ENCODE assay signal across 1 cellular context in the genomic region with DNA sequence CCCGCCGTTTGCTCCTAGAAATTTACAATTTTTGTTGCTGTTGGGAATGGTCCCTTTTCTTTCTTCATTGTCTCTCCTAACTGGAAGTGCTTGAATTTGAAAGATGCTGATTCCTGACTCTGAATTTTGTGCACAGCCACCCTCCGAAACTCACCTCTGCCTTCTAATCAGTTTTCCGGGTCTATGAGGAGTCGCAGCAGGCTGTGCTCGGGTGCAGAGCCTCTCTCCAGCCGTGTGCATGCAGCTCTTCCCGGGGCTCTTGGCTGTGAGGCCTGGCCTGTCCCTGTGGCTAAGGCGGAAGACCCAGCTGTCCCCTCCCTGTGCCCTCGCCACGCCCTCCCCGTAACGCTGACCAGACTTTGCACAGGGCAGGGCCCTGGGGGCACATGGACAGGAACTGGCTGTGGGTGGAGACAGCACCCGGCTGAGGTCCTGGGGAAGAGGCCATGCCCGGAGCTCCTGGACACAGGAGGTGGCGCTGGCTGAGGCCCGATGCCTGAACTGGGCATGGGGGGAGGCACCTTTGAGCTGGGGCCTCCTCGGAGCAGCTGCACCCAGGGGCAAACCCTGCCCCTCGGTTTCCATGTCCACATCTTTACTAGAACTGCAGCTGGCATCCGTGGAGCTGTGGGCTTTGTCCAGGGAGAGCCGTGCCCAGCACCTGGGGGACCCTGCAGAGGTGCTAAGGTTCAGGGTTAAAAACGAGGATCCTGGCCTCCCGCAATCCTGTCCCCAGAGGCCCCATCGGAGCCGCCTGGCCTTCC.
A peak's percentile ranks its signal among the peaks of the same experiment; 100 is the strongest.
TF ChIP-seq lines count a peak whose summit lies in the region.

No MANE protein-coding gene starts in this region.

TF ChIP-seq in HepG2, 621 proteins besides CTCF, POLR2A, EP300 and RAD21 (continued from another document and continues in another):
- TF ChIP-seq, protein P1, sequence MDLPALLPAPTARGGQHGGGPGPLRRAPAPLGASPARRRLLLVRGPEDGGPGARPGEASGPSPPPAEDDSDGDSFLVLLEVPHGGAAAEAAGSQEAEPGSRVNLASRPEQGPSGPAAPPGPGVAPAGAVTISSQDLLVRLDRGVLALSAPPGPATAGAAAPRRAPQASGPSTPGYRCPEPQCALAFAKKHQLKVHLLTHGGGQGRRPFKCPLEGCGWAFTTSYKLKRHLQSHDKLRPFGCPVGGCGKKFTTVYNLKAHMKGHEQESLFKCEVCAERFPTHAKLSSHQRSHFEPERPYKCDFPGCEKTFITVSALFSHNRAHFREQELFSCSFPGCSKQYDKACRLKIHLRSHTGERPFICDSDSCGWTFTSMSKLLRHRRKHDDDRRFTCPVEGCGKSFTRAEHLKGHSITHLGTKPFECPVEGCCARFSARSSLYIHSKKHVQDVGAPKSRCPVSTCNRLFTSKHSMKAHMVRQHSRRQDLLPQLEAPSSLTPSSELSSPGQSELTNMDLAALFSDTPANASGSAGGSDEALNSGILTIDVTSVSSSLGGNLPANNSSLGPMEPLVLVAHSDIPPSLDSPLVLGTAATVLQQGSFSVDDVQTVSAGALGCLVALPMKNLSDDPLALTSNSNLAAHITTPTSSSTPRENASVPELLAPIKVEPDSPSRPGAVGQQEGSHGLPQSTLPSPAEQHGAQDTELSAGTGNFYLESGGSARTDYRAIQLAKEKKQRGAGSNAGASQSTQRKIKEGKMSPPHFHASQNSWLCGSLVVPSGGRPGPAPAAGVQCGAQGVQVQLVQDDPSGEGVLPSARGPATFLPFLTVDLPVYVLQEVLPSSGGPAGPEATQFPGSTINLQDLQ (CRISPR knock-in tag; IDR thresholded peaks at IDR 0.05) = no peak; the same call in 1 of the 2 replicates
- TF ChIP-seq, protein P2, sequence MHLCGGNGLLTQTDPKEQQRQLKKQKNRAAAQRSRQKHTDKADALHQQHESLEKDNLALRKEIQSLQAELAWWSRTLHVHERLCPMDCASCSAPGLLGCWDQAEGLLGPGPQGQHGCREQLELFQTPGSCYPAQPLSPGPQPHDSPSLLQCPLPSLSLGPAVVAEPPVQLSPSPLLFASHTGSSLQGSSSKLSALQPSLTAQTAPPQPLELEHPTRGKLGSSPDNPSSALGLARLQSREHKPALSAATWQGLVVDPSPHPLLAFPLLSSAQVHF (CRISPR knock-in tag; IDR thresholded peaks at IDR 0.05) = peak; percentile 74; the same call in 1 of the 2 replicates
- TF ChIP-seq HNF4A (CRISPR knock-in tag; IDR thresholded peaks at IDR 0.05) (peak; percentile 95), HNRNPLL (IDR thresholded peaks at IDR 0.05; ENCODE audit: low read depth, low read length, poor library complexity, severe bottlenecking) (peak; percentile 36), ZNF501 (CRISPR knock-in tag; IDR thresholded peaks at IDR 0.05) (peak; percentile 81), SALL1 (CRISPR knock-in tag; IDR thresholded peaks at IDR 0.05) (peak; percentile 92), GATA4 (IDR thresholded peaks at IDR 0.05; ENCODE audit: borderline replicate concordance, low read depth) (0 out of 2 replicates have a peak, but pooled peaks have one; percentile 68), ZNF101 (CRISPR knock-in tag; IDR thresholded peaks at IDR 0.05; ENCODE audit: borderline replicate concordance, low read depth) (no peak), ZNF75D (CRISPR knock-in tag; IDR thresholded peaks at IDR 0.05; ENCODE audit: borderline replicate concordance) (no peak), ZNF605 (CRISPR knock-in tag; IDR thresholded peaks at IDR 0.05) (peak; percentile 93), NR1H2 (CRISPR knock-in tag; IDR thresholded peaks at IDR 0.05; ENCODE audit: borderline replicate concordance, low read depth) (peak; percentile 53; the same call in 1 of the 2 replicates), GATAD2A (CRISPR knock-in tag; IDR thresholded peaks at IDR 0.05) (peak; percentile 88), MZF1 (CRISPR knock-in tag; IDR thresholded peaks at IDR 0.05; ENCODE audit: borderline replicate concordance) (no peak), CAMTA2 (CRISPR knock-in tag; IDR thresholded peaks at IDR 0.05; ENCODE audit: borderline replicate concordance) (peak; percentile 78; the same call in 1 of the 2 replicates), MBNL3 (CRISPR knock-in tag; conservative IDR thresholded peaks at IDR 0.05) (no peak), ZNF782 (CRISPR knock-in tag; IDR thresholded peaks at IDR 0.05; ENCODE audit: borderline replicate concordance) (peak; percentile 89), POGZ (CRISPR knock-in tag; IDR thresholded peaks at IDR 0.05) (peak; percentile 66), CC2D1A (CRISPR knock-in tag; IDR thresholded peaks at IDR 0.05) (no peak), ATF1 (CRISPR knock-in tag; IDR thresholded peaks at IDR 0.05) (no peak), ZNF350 (CRISPR knock-in tag; IDR thresholded peaks at IDR 0.05; ENCODE audit: borderline replicate concordance, low read depth) (peak; percentile 84), ZNF549 (CRISPR knock-in tag; IDR thresholded peaks at IDR 0.05) (0 out of 2 replicates have a peak, but pooled peaks have one; percentile 68), RARA (CRISPR knock-in tag; IDR thresholded peaks at IDR 0.05) (peak; percentile 91)
- TF ChIP-seq, protein P3, sequence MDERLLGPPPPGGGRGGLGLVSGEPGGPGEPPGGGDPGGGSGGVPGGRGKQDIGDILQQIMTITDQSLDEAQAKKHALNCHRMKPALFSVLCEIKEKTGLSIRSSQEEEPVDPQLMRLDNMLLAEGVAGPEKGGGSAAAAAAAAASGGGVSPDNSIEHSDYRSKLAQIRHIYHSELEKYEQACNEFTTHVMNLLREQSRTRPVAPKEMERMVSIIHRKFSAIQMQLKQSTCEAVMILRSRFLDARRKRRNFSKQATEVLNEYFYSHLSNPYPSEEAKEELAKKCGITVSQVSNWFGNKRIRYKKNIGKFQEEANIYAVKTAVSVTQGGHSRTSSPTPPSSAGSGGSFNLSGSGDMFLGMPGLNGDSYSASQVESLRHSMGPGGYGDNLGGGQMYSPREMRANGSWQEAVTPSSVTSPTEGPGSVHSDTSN (CRISPR knock-in tag; IDR thresholded peaks at IDR 0.05) = no peak
- TF ChIP-seq, protein P4, sequence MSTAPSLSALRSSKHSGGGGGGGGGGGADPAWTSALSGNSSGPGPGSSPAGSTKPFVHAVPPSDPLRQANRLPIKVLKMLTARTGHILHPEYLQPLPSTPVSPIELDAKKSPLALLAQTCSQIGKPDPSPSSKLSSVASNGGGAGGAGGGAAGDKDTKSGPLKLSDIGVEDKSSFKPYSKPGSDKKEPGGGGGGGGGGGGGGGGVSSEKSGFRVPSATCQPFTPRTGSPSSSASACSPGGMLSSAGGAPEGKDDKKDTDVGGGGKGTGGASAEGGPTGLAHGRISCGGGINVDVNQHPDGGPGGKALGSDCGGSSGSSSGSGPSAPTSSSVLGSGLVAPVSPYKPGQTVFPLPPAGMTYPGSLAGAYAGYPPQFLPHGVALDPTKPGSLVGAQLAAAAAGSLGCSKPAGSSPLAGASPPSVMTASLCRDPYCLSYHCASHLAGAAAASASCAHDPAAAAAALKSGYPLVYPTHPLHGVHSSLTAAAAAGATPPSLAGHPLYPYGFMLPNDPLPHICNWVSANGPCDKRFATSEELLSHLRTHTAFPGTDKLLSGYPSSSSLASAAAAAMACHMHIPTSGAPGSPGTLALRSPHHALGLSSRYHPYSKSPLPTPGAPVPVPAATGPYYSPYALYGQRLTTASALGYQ (CRISPR knock-in tag; IDR thresholded peaks at IDR 0.05) = peak; percentile 24; the same call in 1 of the 2 replicates
- TF ChIP-seq, protein P5, sequence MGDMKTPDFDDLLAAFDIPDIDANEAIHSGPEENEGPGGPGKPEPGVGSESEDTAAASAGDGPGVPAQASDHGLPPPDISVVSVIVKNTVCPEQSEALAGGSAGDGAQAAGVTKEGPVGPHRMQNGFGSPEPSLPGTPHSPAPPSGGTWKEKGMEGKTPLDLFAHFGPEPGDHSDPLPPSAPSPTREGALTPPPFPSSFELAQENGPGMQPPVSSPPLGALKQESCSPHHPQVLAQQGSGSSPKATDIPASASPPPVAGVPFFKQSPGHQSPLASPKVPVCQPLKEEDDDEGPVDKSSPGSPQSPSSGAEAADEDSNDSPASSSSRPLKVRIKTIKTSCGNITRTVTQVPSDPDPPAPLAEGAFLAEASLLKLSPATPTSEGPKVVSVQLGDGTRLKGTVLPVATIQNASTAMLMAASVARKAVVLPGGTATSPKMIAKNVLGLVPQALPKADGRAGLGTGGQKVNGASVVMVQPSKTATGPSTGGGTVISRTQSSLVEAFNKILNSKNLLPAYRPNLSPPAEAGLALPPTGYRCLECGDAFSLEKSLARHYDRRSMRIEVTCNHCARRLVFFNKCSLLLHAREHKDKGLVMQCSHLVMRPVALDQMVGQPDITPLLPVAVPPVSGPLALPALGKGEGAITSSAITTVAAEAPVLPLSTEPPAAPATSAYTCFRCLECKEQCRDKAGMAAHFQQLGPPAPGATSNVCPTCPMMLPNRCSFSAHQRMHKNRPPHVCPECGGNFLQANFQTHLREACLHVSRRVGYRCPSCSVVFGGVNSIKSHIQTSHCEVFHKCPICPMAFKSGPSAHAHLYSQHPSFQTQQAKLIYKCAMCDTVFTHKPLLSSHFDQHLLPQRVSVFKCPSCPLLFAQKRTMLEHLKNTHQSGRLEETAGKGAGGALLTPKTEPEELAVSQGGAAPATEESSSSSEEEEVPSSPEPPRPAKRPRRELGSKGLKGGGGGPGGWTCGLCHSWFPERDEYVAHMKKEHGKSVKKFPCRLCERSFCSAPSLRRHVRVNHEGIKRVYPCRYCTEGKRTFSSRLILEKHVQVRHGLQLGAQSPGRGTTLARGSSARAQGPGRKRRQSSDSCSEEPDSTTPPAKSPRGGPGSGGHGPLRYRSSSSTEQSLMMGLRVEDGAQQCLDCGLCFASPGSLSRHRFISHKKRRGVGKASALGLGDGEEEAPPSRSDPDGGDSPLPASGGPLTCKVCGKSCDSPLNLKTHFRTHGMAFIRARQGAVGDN (CRISPR knock-in tag; IDR thresholded peaks at IDR 0.05) = peak; percentile 99
- TF ChIP-seq, protein P6, sequence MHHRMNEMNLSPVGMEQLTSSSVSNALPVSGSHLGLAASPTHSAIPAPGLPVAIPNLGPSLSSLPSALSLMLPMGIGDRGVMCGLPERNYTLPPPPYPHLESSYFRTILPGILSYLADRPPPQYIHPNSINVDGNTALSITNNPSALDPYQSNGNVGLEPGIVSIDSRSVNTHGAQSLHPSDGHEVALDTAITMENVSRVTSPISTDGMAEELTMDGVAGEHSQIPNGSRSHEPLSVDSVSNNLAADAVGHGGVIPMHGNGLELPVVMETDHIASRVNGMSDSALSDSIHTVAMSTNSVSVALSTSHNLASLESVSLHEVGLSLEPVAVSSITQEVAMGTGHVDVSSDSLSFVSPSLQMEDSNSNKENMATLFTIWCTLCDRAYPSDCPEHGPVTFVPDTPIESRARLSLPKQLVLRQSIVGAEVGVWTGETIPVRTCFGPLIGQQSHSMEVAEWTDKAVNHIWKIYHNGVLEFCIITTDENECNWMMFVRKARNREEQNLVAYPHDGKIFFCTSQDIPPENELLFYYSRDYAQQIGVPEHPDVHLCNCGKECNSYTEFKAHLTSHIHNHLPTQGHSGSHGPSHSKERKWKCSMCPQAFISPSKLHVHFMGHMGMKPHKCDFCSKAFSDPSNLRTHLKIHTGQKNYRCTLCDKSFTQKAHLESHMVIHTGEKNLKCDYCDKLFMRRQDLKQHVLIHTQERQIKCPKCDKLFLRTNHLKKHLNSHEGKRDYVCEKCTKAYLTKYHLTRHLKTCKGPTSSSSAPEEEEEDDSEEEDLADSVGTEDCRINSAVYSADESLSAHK (CRISPR knock-in tag; IDR thresholded peaks at IDR 0.05; ENCODE audit: borderline replicate concordance) = no peak
- TF ChIP-seq, protein P7, sequence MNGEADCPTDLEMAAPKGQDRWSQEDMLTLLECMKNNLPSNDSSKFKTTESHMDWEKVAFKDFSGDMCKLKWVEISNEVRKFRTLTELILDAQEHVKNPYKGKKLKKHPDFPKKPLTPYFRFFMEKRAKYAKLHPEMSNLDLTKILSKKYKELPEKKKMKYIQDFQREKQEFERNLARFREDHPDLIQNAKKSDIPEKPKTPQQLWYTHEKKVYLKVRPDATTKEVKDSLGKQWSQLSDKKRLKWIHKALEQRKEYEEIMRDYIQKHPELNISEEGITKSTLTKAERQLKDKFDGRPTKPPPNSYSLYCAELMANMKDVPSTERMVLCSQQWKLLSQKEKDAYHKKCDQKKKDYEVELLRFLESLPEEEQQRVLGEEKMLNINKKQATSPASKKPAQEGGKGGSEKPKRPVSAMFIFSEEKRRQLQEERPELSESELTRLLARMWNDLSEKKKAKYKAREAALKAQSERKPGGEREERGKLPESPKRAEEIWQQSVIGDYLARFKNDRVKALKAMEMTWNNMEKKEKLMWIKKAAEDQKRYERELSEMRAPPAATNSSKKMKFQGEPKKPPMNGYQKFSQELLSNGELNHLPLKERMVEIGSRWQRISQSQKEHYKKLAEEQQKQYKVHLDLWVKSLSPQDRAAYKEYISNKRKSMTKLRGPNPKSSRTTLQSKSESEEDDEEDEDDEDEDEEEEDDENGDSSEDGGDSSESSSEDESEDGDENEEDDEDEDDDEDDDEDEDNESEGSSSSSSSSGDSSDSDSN (CRISPR knock-in tag; IDR thresholded peaks at IDR 0.05) = peak; percentile 98
- TF ChIP-seq, protein P8, sequence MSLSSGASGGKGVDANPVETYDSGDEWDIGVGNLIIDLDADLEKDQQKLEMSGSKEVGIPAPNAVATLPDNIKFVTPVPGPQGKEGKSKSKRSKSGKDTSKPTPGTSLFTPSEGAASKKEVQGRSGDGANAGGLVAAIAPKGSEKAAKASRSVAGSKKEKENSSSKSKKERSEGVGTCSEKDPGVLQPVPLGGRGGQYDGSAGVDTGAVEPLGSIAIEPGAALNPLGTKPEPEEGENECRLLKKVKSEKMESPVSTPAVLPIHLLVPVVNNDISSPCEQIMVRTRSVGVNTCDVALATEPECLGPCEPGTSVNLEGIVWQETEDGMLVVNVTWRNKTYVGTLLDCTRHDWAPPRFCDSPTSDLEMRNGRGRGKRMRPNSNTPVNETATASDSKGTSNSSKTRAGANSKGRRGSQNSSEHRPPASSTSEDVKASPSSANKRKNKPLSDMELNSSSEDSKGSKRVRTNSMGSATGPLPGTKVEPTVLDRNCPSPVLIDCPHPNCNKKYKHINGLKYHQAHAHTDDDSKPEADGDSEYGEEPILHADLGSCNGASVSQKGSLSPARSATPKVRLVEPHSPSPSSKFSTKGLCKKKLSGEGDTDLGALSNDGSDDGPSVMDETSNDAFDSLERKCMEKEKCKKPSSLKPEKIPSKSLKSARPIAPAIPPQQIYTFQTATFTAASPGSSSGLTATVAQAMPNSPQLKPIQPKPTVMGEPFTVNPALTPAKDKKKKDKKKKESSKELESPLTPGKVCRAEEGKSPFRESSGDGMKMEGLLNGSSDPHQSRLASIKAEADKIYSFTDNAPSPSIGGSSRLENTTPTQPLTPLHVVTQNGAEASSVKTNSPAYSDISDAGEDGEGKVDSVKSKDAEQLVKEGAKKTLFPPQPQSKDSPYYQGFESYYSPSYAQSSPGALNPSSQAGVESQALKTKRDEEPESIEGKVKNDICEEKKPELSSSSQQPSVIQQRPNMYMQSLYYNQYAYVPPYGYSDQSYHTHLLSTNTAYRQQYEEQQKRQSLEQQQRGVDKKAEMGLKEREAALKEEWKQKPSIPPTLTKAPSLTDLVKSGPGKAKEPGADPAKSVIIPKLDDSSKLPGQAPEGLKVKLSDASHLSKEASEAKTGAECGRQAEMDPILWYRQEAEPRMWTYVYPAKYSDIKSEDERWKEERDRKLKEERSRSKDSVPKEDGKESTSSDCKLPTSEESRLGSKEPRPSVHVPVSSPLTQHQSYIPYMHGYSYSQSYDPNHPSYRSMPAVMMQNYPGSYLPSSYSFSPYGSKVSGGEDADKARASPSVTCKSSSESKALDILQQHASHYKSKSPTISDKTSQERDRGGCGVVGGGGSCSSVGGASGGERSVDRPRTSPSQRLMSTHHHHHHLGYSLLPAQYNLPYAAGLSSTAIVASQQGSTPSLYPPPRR (CRISPR knock-in tag; IDR thresholded peaks at IDR 0.05; ENCODE audit: borderline replicate concordance) = peak; percentile 84
- TF ChIP-seq, protein P9, sequence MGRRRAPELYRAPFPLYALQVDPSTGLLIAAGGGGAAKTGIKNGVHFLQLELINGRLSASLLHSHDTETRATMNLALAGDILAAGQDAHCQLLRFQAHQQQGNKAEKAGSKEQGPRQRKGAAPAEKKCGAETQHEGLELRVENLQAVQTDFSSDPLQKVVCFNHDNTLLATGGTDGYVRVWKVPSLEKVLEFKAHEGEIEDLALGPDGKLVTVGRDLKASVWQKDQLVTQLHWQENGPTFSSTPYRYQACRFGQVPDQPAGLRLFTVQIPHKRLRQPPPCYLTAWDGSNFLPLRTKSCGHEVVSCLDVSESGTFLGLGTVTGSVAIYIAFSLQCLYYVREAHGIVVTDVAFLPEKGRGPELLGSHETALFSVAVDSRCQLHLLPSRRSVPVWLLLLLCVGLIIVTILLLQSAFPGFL (CRISPR knock-in tag; IDR thresholded peaks at IDR 0.05) = no peak
